ENCODE assay signal across 9 cellular contexts in the genomic region with DNA sequence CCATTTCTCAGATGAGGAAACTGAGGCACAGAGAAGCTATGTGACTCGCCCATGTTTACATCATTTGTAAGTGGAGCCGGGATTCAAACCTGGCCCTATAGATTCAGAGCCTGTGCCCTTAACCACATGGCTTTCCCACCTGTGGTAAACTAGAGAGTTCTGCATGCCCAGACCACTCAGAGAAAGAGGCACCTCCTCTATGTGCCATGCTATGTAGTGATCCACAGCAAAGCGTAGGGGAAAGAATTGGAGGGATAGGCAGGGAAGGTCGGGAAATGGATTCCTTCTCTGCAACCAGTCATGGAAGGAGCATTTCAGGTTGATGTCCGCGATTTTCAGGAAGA. TPM values are rescaled to one million over a fixed set of nuclear protein-coding genes. Genes with fewer than 3 reads are reported as not detected.
DNase-seq lines count a peak whose midpoint lies in the region; ATAC-seq and TF ChIP-seq lines count a peak whose summit lies in the region.
"Had no signal": no experiment of that assay in that cellular context is flagged by ENCODE, and none has a peak within 500 bp of the region (broad histone marks: within the 10 kb centered on the region; RNA-seq: fewer than 3 reads in every experiment).

No MANE protein-coding gene starts in this region.

- H3K4me3 ChIP-seq in ascending aorta (peak overlapping the region; percentile 46 to 54), osteoblast (ENCODE audit: insufficient read depth, low read length) (peak overlapping the region; percentile 71)

- H3K36me3 ChIP-seq in ascending aorta (no peaks in the 10 kb centered on the region), osteoblast (ENCODE audit: insufficient read depth, low read length) (no peaks in the 10 kb centered on the region)

- ATAC-seq in GM18909 (IDR thresholded peaks at IDR 0.05; ENCODE audit: poor library complexity, unreplicated experiment) (peak; percentile 36), HG02981 (IDR thresholded peaks at IDR 0.05; ENCODE audit: unreplicated experiment) (peak; percentile 23)

- DNase-seq in ascending aorta (ENCODE audit: low spot score in 2 of 2) (no peak), osteoblast (ENCODE audit: insufficient read length, low spot score, missing footprints) (no peak), islet precursor cell (no peak), NCI-H2081 treated with DMSO at 0.1 percent for 48 hours (lab: John Stamatoyannopoulos, UW) (no peak), NCI-H187 (lab: John Stamatoyannopoulos, UW) (no peak)
- no peak for DNase-seq in activated CD4-positive, alpha-beta T cell treated with anti-CD3 and anti-CD28 coated beads for 48 hours

- H3K9me3 ChIP-seq in ascending aorta (no peaks in the 10 kb centered on the region), osteoblast (ENCODE audit: low read depth, low read length) (no peaks in the 10 kb centered on the region)

- H2AFZ ChIP-seq in osteoblast (ENCODE audit: low read length) = peak overlapping the region; percentile 80

- TF ChIP-seq CTCF in ascending aorta (IDR thresholded peaks at IDR 0.05) (no peak), osteoblast (IDR thresholded peaks at IDR 0.05; ENCODE audit: extremely low read depth, low read depth, low read length) (no peak)

- H3K4me1 ChIP-seq in ascending aorta = peaks cover 0 to 2% of the 10 kb centered on the region in 2 donors
- H3K4me1 ChIP-seq in osteoblast (ENCODE audit: insufficient read depth, low read length) = no peaks in the 10 kb centered on the region

- no peak overlapping the region for H3K27ac ChIP-seq in ascending aorta
- no peak overlapping the region for H3K27ac ChIP-seq in osteoblast (ENCODE audit: low read depth, low read length)

- intact Hi-C loops in ascending aorta (cut with DNase I) = loop anchor here (5.0 to 10.0 kb wide), 3 partner anchors 518 to 1025 kb away; partner anchors contain the start of gene ARHGAP20

- H4K20me1 ChIP-seq in osteoblast (ENCODE audit: insufficient read depth, low read length) = no peaks in the 10 kb centered on the region

- H3K27me3 ChIP-seq in ascending aorta = no peaks in the 10 kb centered on the region
- H3K27me3 ChIP-seq in osteoblast (ENCODE audit: insufficient read depth, low read length) = no peaks in the 10 kb centered on the region

- no peaks in the 10 kb centered on the region for H3K79me2 ChIP-seq in osteoblast (ENCODE audit: insufficient read depth, low read length)

- peak overlapping the region; percentile 84 for H3K4me2 ChIP-seq in osteoblast (ENCODE audit: insufficient read depth, low read length)

RNA-seq across cellular contexts. Expression of gene POU2AF2, which starts 15.4 kb away (rescaled TPM):
- total RNA-seq in ascending aorta (not detected), osteoblast (not detected in 2 replicates)
- total RNA-seq: HT1080 had no signal
